In genomic region chr15:58923696-58924300, GRCh38 we compare ENCODE assay signal across 13 cellular contexts. TPM values are rescaled to one million over a fixed set of nuclear protein-coding genes. Genes with fewer than 3 reads are reported as not detected.
DNase-seq lines count a peak whose midpoint lies in the region; ATAC-seq, FAIRE-seq and TF ChIP-seq lines count a peak whose summit lies in the region.
"Had no signal": no experiment of that assay in that cellular context is flagged by ENCODE, and none has a peak within 500 bp of the region (broad histone marks: within the 10 kb centered on the region; RNA-seq: fewer than 3 reads in every experiment).

No MANE protein-coding gene starts in this region.

- H3K4me1 ChIP-seq in right lobe of liver (peaks cover 0 to 15% (median 6%) of the 10 kb centered on the region in 4 donors), HepG2 (ENCODE audit: insufficient read depth, low read length) (no peaks in the 10 kb centered on the region)

- TF ChIP-seq RAD21 in HepG2 (CRISPR knock-in tag; IDR thresholded peaks at IDR 0.05): no peak

- CTCF ChIA-PET in HepG2 (lab: Yijun Ruan, JAX; ENCODE audit: low intra/inter-chr PET ratio, low total read pairs): no interaction called here

- peaks cover 0 to 27% (median 8%) of the 10 kb centered on the region in 4 donors for H3K36me3 ChIP-seq in right lobe of liver
- H3K36me3 ChIP-seq in HepG2 (replicated peaks in 1 of 2; ENCODE audit: control insufficient read depth in 1 of 2, insufficient read depth in 2 of 2, low read length in 2 of 2): peaks cover 7 to 55% of the 10 kb centered on the region in 2 experiments; a peak in 4 of 5 replicates

- peak overlapping the region; percentile 23 to 54 (median 49) for H3K27ac ChIP-seq in right lobe of liver
- no peak overlapping the region for H3K27ac ChIP-seq in HepG2 (ENCODE audit: extremely low read length, insufficient read depth, low read length)
- peak overlapping the region; percentile 10 for H3K27ac ChIP-seq in cingulate gyrus (ENCODE audit: low read depth, low read length)

- H3K4me3 Mint-ChIP-seq in osteocyte (ENCODE audit: unreplicated experiment): no peak overlapping the region
- H3K4me3 Mint-ChIP-seq: effector memory CD8-positive, alpha-beta T cell had no signal

- no TSS peak for BruUV-seq in HepG2 (replicated peaks; lab: Mats Ljungman, UMichigan)

- in situ Hi-C loops in HepG2 (cut with HindIII; ENCODE audit: extremely low pct_ligation_motif_present, low pct_unique_long_range_greater_than_20kb): no loop called here

- TF ChIP-seq EP300 in HepG2 (IDR thresholded peaks at IDR 0.05; ENCODE audit: low read depth in 2 of 2, low read length in 2 of 2) (no peak), HepG2 (CRISPR knock-in tag; IDR thresholded peaks at IDR 0.05; ENCODE audit: borderline replicate concordance) (no peak)

- TF ChIP-seq POLR2A in right lobe of liver (IDR thresholded peaks at IDR 0.05) (no peak), HepG2 (IDR thresholded peaks at IDR 0.05; ENCODE audit: insufficient read depth in 1 of 2, low read depth in 2 of 2, low read length in 2 of 2) (no peak)

- H2AFZ ChIP-seq in HepG2 (ENCODE audit: low read length): no peak overlapping the region

- H3K36me3 Mint-ChIP-seq in osteocyte (ENCODE audit: unreplicated experiment): peaks cover 13% of the 10 kb centered on the region

- WGBS in right lobe of liver (ENCODE audit: insufficient coverage, low coverage, low lambda C conversion rate, missing lambda C conversion rate): 55% methylated on average over 6 of the region's 10 CpGs
- 98% methylated on average over 10 of the region's 10 CpGs for WGBS in HepG2 (ENCODE audit: low lambda C conversion rate)

- no peak for DNase-seq in right lobe of liver
- no peak for DNase-seq in HepG2 (ENCODE audit: low spot score)
- DNase-seq in osteocyte (ENCODE audit: extremely low spot score, unreplicated experiment): no peak
- no peak for DNase-seq in foreskin melanocyte
- DNase-seq in NCI-H446 (lab: John Stamatoyannopoulos, UW): no peak
- no peak for DNase-seq in NCI-H2081 (lab: John Stamatoyannopoulos, UW)
- DNase-seq: activated T-cell treated with anti-CD3 and anti-CD28 coated beads for 4 hours; effector memory CD8-positive, alpha-beta T cell; NCI-H1694; SIG-M5; upper lobe of right lung had no signal

- peak in 1 of 4 donors; percentile 23 for ATAC-seq in right lobe of liver
- no peak for ATAC-seq in HepG2
- no peak for ATAC-seq in GM19328 (IDR thresholded peaks at IDR 0.05; ENCODE audit: unreplicated experiment)
- ATAC-seq: effector memory CD8-positive, alpha-beta T cell; upper lobe of right lung had no signal

- POLR2A ChIA-PET in HepG2 (lab: Yijun Ruan, JAX): no interaction called here

- peak overlapping the region; percentile 31 for H3K27ac Mint-ChIP-seq in osteocyte (ENCODE audit: unreplicated experiment)

- H3K9ac ChIP-seq in HepG2 (ENCODE audit: insufficient read depth, low read depth, low read length): no peak overlapping the region

- TF ChIP-seq CTCF in right lobe of liver (IDR thresholded peaks at IDR 0.05) (no peak), HepG2 (CRISPR knock-in tag; IDR thresholded peaks at IDR 0.05) (no peak), osteocyte (IDR thresholded peaks at IDR 0.05) (no peak)

- intact Hi-C loops in right lobe of liver (cut with DNase I): no loop called here
- intact Hi-C loops in HepG2 (cut with micrococcal nuclease; ENCODE audit: unreplicated experiment): no loop called here

- H4K20me1 ChIP-seq in HepG2 (ENCODE audit: insufficient read depth, low read length): peaks cover 2% of the 10 kb centered on the region; the same call in 1 of the 2 replicates

- H3K4me2 ChIP-seq in HepG2 (ENCODE audit: low read depth, low read length): no peak overlapping the region

- H3K79me2 ChIP-seq in HepG2 (ENCODE audit: insufficient read depth, low read length): peaks cover 72% of the 10 kb centered on the region

- no peaks in the 10 kb centered on the region for H3K27me3 Mint-ChIP-seq in osteocyte (ENCODE audit: unreplicated experiment)
- H3K27me3 Mint-ChIP-seq: effector memory CD8-positive, alpha-beta T cell had no signal

- H3K4me1 Mint-ChIP-seq in osteocyte (ENCODE audit: unreplicated experiment): peaks cover 14% of the 10 kb centered on the region

- no peaks in the 10 kb centered on the region for H3K9me3 ChIP-seq in right lobe of liver
- H3K9me3 ChIP-seq in HepG2 (ENCODE audit: low read length): no peaks in the 10 kb centered on the region
- H3K9me3 ChIP-seq: upper lobe of right lung had no signal

- H3K27me3 ChIP-seq in right lobe of liver: no peaks in the 10 kb centered on the region
- H3K27me3 ChIP-seq in HepG2 (ENCODE audit: control insufficient read depth in 1 of 2, insufficient read depth in 2 of 2, low read length in 2 of 2): no peaks in the 10 kb centered on the region
- H3K27me3 ChIP-seq: upper lobe of right lung had no signal

- no peak for FAIRE-seq in HepG2 (lab: Jason Lieb, UNC)

- no peak overlapping the region for H3K4me3 ChIP-seq in right lobe of liver
- no peak overlapping the region for H3K4me3 ChIP-seq in HepG2 (replicated peaks in 1 of 3; ENCODE audit: insufficient read depth in 1 of 3, low read depth in 2 of 3, low read length in 3 of 3)
- H3K4me3 ChIP-seq: upper lobe of right lung had no signal

- no peaks in the 10 kb centered on the region for H3K9me3 Mint-ChIP-seq in osteocyte (ENCODE audit: unreplicated experiment)
- H3K9me3 Mint-ChIP-seq: effector memory CD8-positive, alpha-beta T cell had no signal

TF ChIP-seq in HepG2, 621 proteins besides CTCF, POLR2A, EP300 and RAD21 (continues in another document):
- TF ChIP-seq PRPF4 (IDR thresholded peaks at IDR 0.05; ENCODE audit: low read depth, low read length, poor library complexity, severe bottlenecking) (no peak), ZNF652 (CRISPR knock-in tag; IDR thresholded peaks at IDR 0.05; ENCODE audit: borderline replicate concordance, low read depth) (no peak), TCF7L2 (IDR thresholded peaks at IDR 0.05; ENCODE audit: low read depth, low read length) (no peak), ZNF800 (CRISPR knock-in tag; IDR thresholded peaks at IDR 0.05) (no peak), KLF16 (CRISPR knock-in tag; IDR thresholded peaks at IDR 0.05) (no peak), SRSF1 (optimal IDR thresholded peaks at IDR 0.05; ENCODE audit: low read depth, low read length) (no peak), ATF4 (CRISPR knock-in tag; IDR thresholded peaks at IDR 0.05) (no peak), NFE2L2 (IDR thresholded peaks at IDR 0.05; ENCODE audit: low read length) (no peak), ZNF121 (CRISPR knock-in tag; IDR thresholded peaks at IDR 0.05) (no peak), SMARCE1 (IDR thresholded peaks at IDR 0.05; ENCODE audit: borderline replicate concordance) (no peak), MTA3 (CRISPR knock-in tag; IDR thresholded peaks at IDR 0.05) (no peak), ARNTL (CRISPR knock-in tag; IDR thresholded peaks at IDR 0.05) (no peak)

RNA-seq across cellular contexts. Expression of gene SLTM, which starts 9.7 kb away (rescaled TPM):
- total RNA-seq in right lobe of liver (10 to 100 TPM; 27.7 to 39.4 (median 30.2) TPM), HepG2 (2016; rRNA removed; fragmentation: Illumina TruSeq; extraction: Trizol) (58.0 and 64.2 TPM in 2 replicates), osteocyte (87.3 and 93.9 TPM in 2 replicates)
- total RNA-seq in HepG2 (2016; cell fraction: cytosol; rRNA removed; fragmentation: Illumina TruSeq; extraction: Trizol; ENCODE audit: low read depth): 85.4 and 92.4 TPM in 2 replicates
- 52.5 and 70.6 TPM in 2 replicates for total RNA-seq in HepG2 (2016; cell fraction: insoluble cytoplasmic fraction; rRNA removed; fragmentation: Illumina TruSeq; extraction: Trizol)
- total RNA-seq in HepG2 (2016; cell fraction: membrane; rRNA removed; fragmentation: Illumina TruSeq; extraction: Trizol): 33.2 and 33.4 TPM in 2 replicates
- total RNA-seq in HepG2 (2016; cell fraction: nucleus; rRNA removed; fragmentation: Illumina TruSeq; extraction: Trizol): 120 TPM in 2 replicates
- polyA plus RNA-seq in HepG2 (2011; rRNA removed): 20.3 and 22.0 TPM in 2 replicates
- polyA plus RNA-seq in HepG2 (2011; cell fraction: cytosol; rRNA removed): 13.2 and 16.1 TPM in 2 replicates
- polyA plus RNA-seq in HepG2 (2011; cell fraction: nucleus; rRNA removed): 61.3 and 71.8 TPM in 2 replicates
- 39.7 and 46.8 TPM in 2 replicates for polyA plus RNA-seq in HepG2 (2012)
- 28.8 and 28.9 TPM in 2 replicates for polyA plus RNA-seq in HepG2 (2016; cell fraction: cytosol; fragmentation: Illumina TruSeq; extraction: Trizol; ENCODE audit: low read depth)
- 56.6 and 65.2 TPM in 2 replicates for polyA plus RNA-seq in HepG2 (2016; cell fraction: insoluble cytoplasmic fraction; fragmentation: Illumina TruSeq; extraction: Trizol; ENCODE audit: low read depth)
- polyA plus RNA-seq in HepG2 (2016; cell fraction: membrane; fragmentation: Illumina TruSeq; extraction: Trizol; ENCODE audit: low read depth): 21.9 and 25.0 TPM in 2 replicates
- polyA plus RNA-seq in HepG2 (2016; cell fraction: nucleus; fragmentation: Illumina TruSeq; extraction: Trizol; ENCODE audit: insufficient read depth, low read depth): 88.9 and 106 TPM in 2 replicates
- polyA minus RNA-seq in HepG2 (2011; rRNA and poly(A)+ RNA removed; ENCODE audit: low replicate concordance): 20.5 and 36.5 TPM in 2 replicates
- polyA minus RNA-seq in HepG2 (2011; cell fraction: cytosol; rRNA and poly(A)+ RNA removed): 14.5 and 29.8 TPM in 2 replicates
- polyA minus RNA-seq in HepG2 (2011; cell fraction: nucleus; rRNA and poly(A)+ RNA removed): 202 and 232 TPM in 2 replicates
